In the genomic region with DNA sequence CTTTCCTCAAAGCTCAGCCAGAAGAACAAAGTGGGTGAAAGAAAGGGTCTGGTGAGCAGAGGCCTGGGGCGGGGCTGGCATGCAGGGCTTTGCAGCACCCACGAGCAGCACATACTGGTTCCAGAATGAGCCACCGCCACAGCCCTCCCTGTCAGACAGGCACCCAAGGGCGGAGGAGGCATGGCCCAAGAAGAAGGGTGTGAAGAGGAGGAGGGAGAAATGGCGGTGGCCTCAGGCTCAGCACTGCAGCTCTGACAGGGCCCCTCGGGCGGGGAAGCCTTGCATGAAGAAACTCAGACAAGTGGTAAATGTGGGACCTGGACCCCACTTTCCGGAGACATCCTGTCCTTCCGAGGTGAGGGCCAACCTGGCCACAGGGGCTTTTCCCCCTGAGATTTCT, we compare ENCODE assay signal across 32 cellular contexts. TPM values are rescaled to one million over a fixed set of nuclear protein-coding genes. Genes with fewer than 3 reads are reported as not detected.
"Had no signal": no experiment of that assay in that cellular context is flagged by ENCODE, and none has a peak within 500 bp of the region (broad histone marks: within the 10 kb centered on the region; RNA-seq: fewer than 3 reads in every experiment).

No MANE protein-coding gene starts in this region.

- H3K9me3 Mint-ChIP-seq: activated CD4-positive, alpha-beta T cell treated with anti-CD3 and anti-CD28 coated beads, Interleukin-2, amount 10 ng/mL, durations not matched to agents 24 days and 14 days; activated T-helper 1 cell treated with anti-CD3 and anti-CD28 coated beads, Interleukin-12 subunit alpha, Interleukin-12 subunit beta, Interleukin-2, Interleukin-4 antibody, amounts not matched to agents 30 ng/mL and 10 ng/mL and 1 ng/mL, durations not matched to agents 14 hours and 24 hours and 36 hours; activated T-helper 2 cell treated with anti-CD3 and anti-CD28 coated beads, Interferon-gamma antibody, Interleukin-2, Interleukin-4, amounts not matched to agents 10 μg/mL and 5 μg/mL and 100 μg/mL, durations not matched to agents 14 hours and 24 hours and 36 hours had no signal

- H3K27me3 Mint-ChIP-seq: activated CD4-positive, alpha-beta memory T cell treated with anti-CD3 and anti-CD28 coated beads for 36 hours; activated CD4-positive, alpha-beta T cell treated with anti-CD3 and anti-CD28 coated beads for 36 hours; activated naive CD8-positive, alpha-beta T cell treated with anti-CD3 and anti-CD28 coated beads for 36 hours; activated naive CD8-positive, alpha-beta T cell treated with anti-CD3 and anti-CD28 coated beads, Interleukin-2, amount 50 U/mL, for 24 hours had no signal

- H3K36me3 Mint-ChIP-seq: activated CD4-positive, alpha-beta memory T cell treated with anti-CD3 and anti-CD28 coated beads for 36 hours; activated CD8-positive, alpha-beta memory T cell treated with anti-CD3 and anti-CD28 coated beads, Interleukin-2, amount 10 ng/mL, durations not matched to agents 7 days and 5 days; activated naive CD8-positive, alpha-beta T cell treated with anti-CD3 and anti-CD28 coated beads for 36 hours had no signal

- H3K4me1 ChIP-seq: adrenal gland, body of pancreas had no signal

- H3K4me1 Mint-ChIP-seq: activated CD4-positive, alpha-beta T cell treated with anti-CD3 and anti-CD28 coated beads for 36 hours; activated CD4-positive, alpha-beta T cell treated with anti-CD3 and anti-CD28 coated beads, Interleukin-2, amount 10 ng/mL, durations not matched to agents 24 days and 14 days; activated CD8-positive, alpha-beta memory T cell treated with anti-CD3 and anti-CD28 coated beads, Interleukin-2, amount 10 ng/mL, durations not matched to agents 7 days and 5 days; activated naive CD4-positive, alpha-beta T cell treated with anti-CD3 and anti-CD28 coated beads, Interleukin-2, amount 50 U/mL, for 24 hours; activated naive CD8-positive, alpha-beta T cell treated with anti-CD3 and anti-CD28 coated beads for 36 hours; activated naive CD8-positive, alpha-beta T cell treated with anti-CD3 and anti-CD28 coated beads, Interleukin-2, amount 50 U/mL, for 24 hours had no signal

- H3K27ac ChIP-seq: adrenal gland, body of pancreas, epithelial cell of prostate had no signal

- H3K4me3 ChIP-seq: adrenal gland, body of pancreas had no signal

- H3K36me3 ChIP-seq: adrenal gland had no signal

- H3K9me3 ChIP-seq: adrenal gland, body of pancreas had no signal

- DNase-seq: activated CD4-positive, alpha-beta memory T cell treated with anti-CD3 and anti-CD28 coated beads for 36 hours; activated CD4-positive, alpha-beta T cell treated with anti-CD3 and anti-CD28 coated beads for 36 hours; activated CD4-positive, alpha-beta T cell treated with anti-CD3 and anti-CD28 coated beads, Interleukin-2, amount 10 ng/mL, durations not matched to agents 24 days and 14 days; activated CD4-positive, CD25-positive, alpha-beta regulatory T cell; activated CD4-positive, CD25-positive, alpha-beta regulatory T cell treated with anti-CD3 and anti-CD28 coated beads, Interleukin-2, amount 50 U/mL, for 72 hours; activated CD8-positive, alpha-beta memory T cell treated with anti-CD3 and anti-CD28 coated beads, Interleukin-2, amount 10 ng/mL, durations not matched to agents 7 days and 5 days; activated CD8-positive, alpha-beta memory T cell treated with anti-CD3 and anti-CD28 coated beads, Interleukin-2, amount 50 U/mL, for 4 hours; activated CD8-positive, alpha-beta T cell treated with anti-CD3 and anti-CD28 coated beads, Interleukin-2, amount 10 ng/mL, durations not matched to agents 7 days and 5 days; activated effector memory CD4-positive, alpha-beta T cell treated with anti-CD3 and anti-CD28 coated beads, Interleukin-2, amount 50 U/mL, for 16 hours; activated naive CD4-positive, alpha-beta T cell treated with anti-CD3 and anti-CD28 coated beads for 36 hours; activated naive CD8-positive, alpha-beta T cell treated with anti-CD3 and anti-CD28 coated beads for 36 hours; activated naive CD8-positive, alpha-beta T cell treated with anti-CD3 and anti-CD28 coated beads, Interleukin-2, amount 50 U/mL, for 24 hours; activated T-cell treated with anti-CD3 and anti-CD28 coated beads, Interleukin-2, amount 50 U/mL, for 1 hour; activated T-cell treated with anti-CD3 and anti-CD28 coated beads, Interleukin-2, amount 50 U/mL, for 48 hours; adrenal gland; amygdala; aorta; body of pancreas; caudate nucleus; cortex of kidney; dermis blood vessel endothelial cell; effector CD4-positive, alpha-beta T cell; effector memory CD8-positive, alpha-beta T cell; foreskin fibroblast; head of caudate nucleus; T-helper 2 cell had no signal

- H3K4me3 Mint-ChIP-seq: activated CD4-positive, alpha-beta memory T cell treated with anti-CD3 and anti-CD28 coated beads for 36 hours; activated CD4-positive, alpha-beta T cell treated with anti-CD3 and anti-CD28 coated beads for 36 hours; activated CD4-positive, alpha-beta T cell treated with anti-CD3 and anti-CD28 coated beads, Interleukin-2, amount 10 ng/mL, durations not matched to agents 24 days and 14 days; activated CD8-positive, alpha-beta memory T cell treated with anti-CD3 and anti-CD28 coated beads, Interleukin-2, amount 10 ng/mL, durations not matched to agents 7 days and 5 days; activated CD8-positive, alpha-beta T cell treated with anti-CD3 and anti-CD28 coated beads, Interleukin-2, amount 10 ng/mL, durations not matched to agents 7 days and 5 days; activated naive CD4-positive, alpha-beta T cell treated with anti-CD3 and anti-CD28 coated beads for 36 hours; activated naive CD4-positive, alpha-beta T cell treated with anti-CD3 and anti-CD28 coated beads, Interleukin-2, amount 50 U/mL, for 24 hours; activated naive CD8-positive, alpha-beta T cell treated with anti-CD3 and anti-CD28 coated beads for 36 hours; activated naive CD8-positive, alpha-beta T cell treated with anti-CD3 and anti-CD28 coated beads, Interleukin-2, amount 50 U/mL, for 24 hours; activated T-helper 1 cell treated with anti-CD3 and anti-CD28 coated beads, Interleukin-12 subunit alpha, Interleukin-12 subunit beta, Interleukin-2, Interleukin-4 antibody, amounts not matched to agents 30 ng/mL and 10 ng/mL and 1 ng/mL, durations not matched to agents 14 hours and 24 hours and 36 hours; effector memory CD8-positive, alpha-beta T cell had no signal

- ATAC-seq: activated CD4-positive, alpha-beta T cell treated with anti-CD3 and anti-CD28 coated beads for 36 hours; activated CD8-positive, alpha-beta memory T cell treated with anti-CD3 and anti-CD28 coated beads, Interleukin-2, amount 10 ng/mL, durations not matched to agents 7 days and 5 days; activated CD8-positive, alpha-beta T cell treated with anti-CD3 and anti-CD28 coated beads, Interleukin-2, amount 10 ng/mL, durations not matched to agents 7 days and 5 days; activated naive CD8-positive, alpha-beta T cell treated with anti-CD3 and anti-CD28 coated beads, Interleukin-2, amount 50 U/mL, for 24 hours; body of pancreas; effector memory CD8-positive, alpha-beta T cell had no signal

- H3K27ac Mint-ChIP-seq: activated CD4-positive, alpha-beta memory T cell treated with anti-CD3 and anti-CD28 coated beads for 36 hours; activated CD4-positive, alpha-beta T cell treated with anti-CD3 and anti-CD28 coated beads for 36 hours; activated CD4-positive, alpha-beta T cell treated with anti-CD3 and anti-CD28 coated beads, Interleukin-2, amount 10 ng/mL, durations not matched to agents 24 days and 14 days; activated CD8-positive, alpha-beta memory T cell treated with anti-CD3 and anti-CD28 coated beads, Interleukin-2, amount 10 ng/mL, durations not matched to agents 7 days and 5 days; activated CD8-positive, alpha-beta T cell treated with anti-CD3 and anti-CD28 coated beads, Interleukin-2, amount 10 ng/mL, durations not matched to agents 7 days and 5 days; activated naive CD4-positive, alpha-beta T cell treated with anti-CD3 and anti-CD28 coated beads for 36 hours; activated naive CD4-positive, alpha-beta T cell treated with anti-CD3 and anti-CD28 coated beads, Interleukin-2, amount 50 U/mL, for 24 hours; activated naive CD8-positive, alpha-beta T cell treated with anti-CD3 and anti-CD28 coated beads for 36 hours; activated naive CD8-positive, alpha-beta T cell treated with anti-CD3 and anti-CD28 coated beads, Interleukin-2, amount 50 U/mL, for 24 hours; activated T-helper 1 cell treated with anti-CD3 and anti-CD28 coated beads, Interleukin-12 subunit alpha, Interleukin-12 subunit beta, Interleukin-2, Interleukin-4 antibody, amounts not matched to agents 30 ng/mL and 10 ng/mL and 1 ng/mL, durations not matched to agents 14 hours and 24 hours and 36 hours; activated T-helper 2 cell treated with anti-CD3 and anti-CD28 coated beads, Interferon-gamma antibody, Interleukin-2, Interleukin-4, amounts not matched to agents 10 μg/mL and 5 μg/mL and 100 μg/mL, durations not matched to agents 14 hours and 24 hours and 36 hours; effector memory CD8-positive, alpha-beta T cell had no signal

- H3K27me3 ChIP-seq: adrenal gland, body of pancreas had no signal

RNA-seq across cellular contexts. Expression of gene FAM228A, which starts 15.7 kb away (rescaled TPM):
- total RNA-seq: activated CD4-positive, alpha-beta T cell treated with anti-CD3 and anti-CD28 coated beads, Interleukin-2, amount 10 ng/mL, durations not matched to agents 24 days and 14 days; activated CD8-positive, alpha-beta memory T cell treated with anti-CD3 and anti-CD28 coated beads for 36 hours; activated CD8-positive, alpha-beta memory T cell treated with anti-CD3 and anti-CD28 coated beads, Interleukin-2, amount 10 ng/mL, durations not matched to agents 7 days and 5 days; activated CD8-positive, alpha-beta T cell treated with anti-CD3 and anti-CD28 coated beads, Interleukin-2, amount 10 ng/mL, durations not matched to agents 7 days and 5 days; activated naive CD8-positive, alpha-beta T cell treated with anti-CD3 and anti-CD28 coated beads for 36 hours; activated T-helper 1 cell treated with anti-CD3 and anti-CD28 coated beads, Interleukin-12 subunit alpha, Interleukin-12 subunit beta, Interleukin-2, Interleukin-4 antibody, amounts not matched to agents 30 ng/mL and 10 ng/mL and 1 ng/mL, durations not matched to agents 14 hours and 24 hours and 36 hours; activated T-helper 2 cell treated with anti-CD3 and anti-CD28 coated beads, Interferon-gamma antibody, Interleukin-2, Interleukin-4, amounts not matched to agents 10 μg/mL and 5 μg/mL and 100 μg/mL, durations not matched to agents 14 hours and 24 hours and 36 hours; body of pancreas; dermis blood vessel endothelial cell; T-helper 1 cell treated with Interleukin-12 subunit alpha and Interleukin-12 subunit beta and Interleukin-4 antibody, amounts not matched to agents 30 ng/mL and 1 ng/mL, for 36 hours had no signal
